16 cellular contexts compared by ENCODE assay signal in the genomic region with DNA sequence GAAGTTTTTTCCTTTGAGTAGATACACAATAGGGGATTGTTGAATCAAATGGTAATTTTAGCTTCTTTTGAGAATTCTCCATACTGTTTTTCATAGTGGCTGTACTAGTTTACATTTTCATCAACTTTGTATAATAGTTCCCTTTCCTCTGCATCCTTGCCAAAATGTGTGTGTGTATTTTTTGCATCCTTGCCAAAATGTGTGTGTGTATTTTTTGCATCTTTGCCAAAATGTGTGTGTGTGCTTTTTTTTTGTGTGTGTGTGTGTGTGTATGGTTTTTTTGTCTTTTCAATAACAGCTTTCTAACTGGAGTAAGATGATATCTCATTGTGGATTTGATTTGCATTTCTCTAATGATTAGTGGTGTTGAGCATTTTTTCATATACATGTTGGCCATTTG.
DNase-seq lines count a peak whose midpoint lies in the region; ATAC-seq, FAIRE-seq and TF ChIP-seq lines count a peak whose summit lies in the region.
"Had no signal": no experiment of that assay in that cellular context is flagged by ENCODE, and none has a peak within 500 bp of the region (broad histone marks: within the 10 kb centered on the region; RNA-seq: fewer than 3 reads in every experiment).

No MANE protein-coding gene starts in this region.

- H3K27ac ChIP-seq in endothelial cell of umbilical vein (ENCODE audit: insufficient read depth, low read depth, low read length) (no peak overlapping the region), hepatocyte (no peak overlapping the region)
- H3K27ac ChIP-seq: BLaER1 had no signal

- H3K9ac ChIP-seq in endothelial cell of umbilical vein (replicated peaks; ENCODE audit: extremely low read depth, insufficient read depth, low read length), result no peak overlapping the region
- H3K9ac ChIP-seq: BLaER1 had no signal

- H3K27me3 ChIP-seq in endothelial cell of umbilical vein (ENCODE audit: control insufficient read depth in 2 of 2, insufficient read depth in 2 of 2, low read length in 2 of 2) (no peaks in the 10 kb centered on the region), hepatocyte (no peaks in the 10 kb centered on the region)
- H3K27me3 ChIP-seq: BLaER1 had no signal

- H3K4me1 ChIP-seq in endothelial cell of umbilical vein (ENCODE audit: control insufficient read depth, extremely low read depth, insufficient read depth, low read length) (no peaks in the 10 kb centered on the region), hepatocyte (ENCODE audit: insufficient read depth) (no peaks in the 10 kb centered on the region)
- H3K4me1 ChIP-seq: BLaER1, Caco-2, HAP-1 had no signal

- H4K20me1 ChIP-seq in endothelial cell of umbilical vein (replicated peaks; ENCODE audit: control insufficient read depth, extremely low read depth, insufficient read depth, low read length) (no peaks in the 10 kb centered on the region), hepatocyte (ENCODE audit: insufficient read depth, poor library complexity, severe bottlenecking) (no peaks in the 10 kb centered on the region)
- H4K20me1 ChIP-seq: BLaER1 had no signal

- H3K4me2 ChIP-seq in endothelial cell of umbilical vein (ENCODE audit: insufficient read depth, low read length) (no peak overlapping the region), hepatocyte (no peak overlapping the region)
- H3K4me2 ChIP-seq: BLaER1 had no signal

- H3K9me3 ChIP-seq in endothelial cell of umbilical vein (replicated peaks; ENCODE audit: control insufficient read depth, insufficient read depth, low read length) (no peaks in the 10 kb centered on the region), hepatocyte (ENCODE audit: low read depth) (no peaks in the 10 kb centered on the region)
- H3K9me3 ChIP-seq: BLaER1, HAP-1 had no signal

- ATAC-seq in WTC11 (no peak), GM21576 (IDR thresholded peaks at IDR 0.05; ENCODE audit: unreplicated experiment) (no peak)

- H3K27ac Mint-ChIP-seq in WTC11 (peak overlapping the region; percentile 26; the same call in 1 of the 2 replicates), progenitor cell of endocrine pancreas (no peak overlapping the region)
- H3K27ac Mint-ChIP-seq: CD8-positive, alpha-beta memory T cell had no signal

- DNase-seq in D721Med (ENCODE audit: insufficient read length, low spot score) (no peak), WTC11 (ENCODE audit: low spot score) (no peak), endothelial cell of umbilical vein (ENCODE audit: low read depth, low spot score) (peak; percentile 56), lung microvascular endothelial cell (ENCODE audit: low read depth in 2 of 2) (peak; percentile 34 to 87), progenitor cell of endocrine pancreas (ENCODE audit: low spot score, unreplicated experiment) (no peak), hepatocyte (ENCODE audit: low spot score) (no peak)
- DNase-seq: 8988T; AML-193; Caco-2; CD8-positive, alpha-beta memory T cell; HFFc6 had no signal

- no TSS peak for BruUV-seq in endothelial cell of umbilical vein (replicated peaks; lab: Mats Ljungman, UMichigan)

- peaks cover 27% of the 10 kb centered on the region for H3K9me3 Mint-ChIP-seq in WTC11
- H3K9me3 Mint-ChIP-seq in progenitor cell of endocrine pancreas (ENCODE audit: low read depth), result peaks cover 10% of the 10 kb centered on the region

- POLR2A ChIA-PET in WTC11 (lab: Charles Lee), result no interaction called here
- POLR2A ChIA-PET in endothelial cell of umbilical vein (lab: Charles Lee), result no interaction called here

- H3K4me1 Mint-ChIP-seq in WTC11, result peaks cover 5% of the 10 kb centered on the region
- no peaks in the 10 kb centered on the region for H3K4me1 Mint-ChIP-seq in progenitor cell of endocrine pancreas (ENCODE audit: low read depth)
- H3K4me1 Mint-ChIP-seq: CD8-positive, alpha-beta memory T cell had no signal

- CTCF ChIA-PET in WTC11 (lab: Charles Lee) (interaction anchor here (1.2 kb wide), 1 partner anchor 267 kb away, joined by 4 read pairs; no protein-coding TSS in a partner anchor), endothelial cell of umbilical vein (lab: Charles Lee) (interaction anchor here (1.5 kb wide), 1 partner anchor 10 kb away, joined by 4 read pairs; no protein-coding TSS in a partner anchor)

- TF ChIP-seq POLR2A in endothelial cell of umbilical vein (IDR thresholded peaks at IDR 0.05; ENCODE audit: low read depth, low read length), result no peak

- H3K79me2 ChIP-seq in endothelial cell of umbilical vein (ENCODE audit: control insufficient read depth, insufficient read depth, low read length) (no peaks in the 10 kb centered on the region), hepatocyte (no peaks in the 10 kb centered on the region)

- no peaks in the 10 kb centered on the region for H3K9me1 ChIP-seq in endothelial cell of umbilical vein (replicated peaks; ENCODE audit: control insufficient read depth, extremely low read depth, insufficient read depth, low read length)

- intact Hi-C loops in endothelial cell of umbilical vein (cut with micrococcal nuclease), result no loop called here

- H3K36me3 Mint-ChIP-seq in WTC11 (peaks cover 5% of the 10 kb centered on the region), progenitor cell of endocrine pancreas (ENCODE audit: insufficient read depth) (no peaks in the 10 kb centered on the region)

- H2AFZ ChIP-seq in endothelial cell of umbilical vein (ENCODE audit: low read depth, low read length), result no peak overlapping the region
- H2AFZ ChIP-seq in hepatocyte, result no peak overlapping the region

- H3K4me3 ChIP-seq in endothelial cell of umbilical vein (replicated peaks in 1 of 3; ENCODE audit: insufficient read depth in 1 of 3, low read depth in 1 of 3, low read length in 3 of 3), result no peak overlapping the region
- no peak overlapping the region for H3K4me3 ChIP-seq in hepatocyte
- H3K4me3 ChIP-seq: BLaER1, HAP-1 had no signal

- H3K4me3 Mint-ChIP-seq in WTC11 (no peak overlapping the region), progenitor cell of endocrine pancreas (ENCODE audit: low read depth) (no peak overlapping the region)
- H3K4me3 Mint-ChIP-seq: CD8-positive, alpha-beta memory T cell; HFFc6 had no signal

- dilution Hi-C loops in endothelial cell of umbilical vein (cut with MboI; ENCODE audit: extremely low pct_ligation_motif_present, low sequenced_read_pairs), result no loop called here

- H3K36me3 ChIP-seq in endothelial cell of umbilical vein (ENCODE audit: control insufficient read depth in 2 of 2, extremely low read depth in 1 of 2, insufficient read depth in 2 of 2, low read length in 2 of 2) (no peaks in the 10 kb centered on the region), hepatocyte (replicated peaks; ENCODE audit: insufficient read depth, low read depth) (no peaks in the 10 kb centered on the region)
- H3K36me3 ChIP-seq: BLaER1, HAP-1 had no signal

- H3K27me3 Mint-ChIP-seq in WTC11 (ENCODE audit: low read depth) (no peaks in the 10 kb centered on the region), progenitor cell of endocrine pancreas (no peaks in the 10 kb centered on the region)

- FAIRE-seq in D721Med (lab: Jason Lieb, UNC) (peak; percentile 46), endothelial cell of umbilical vein (lab: Jason Lieb, UNC) (no peak)
- FAIRE-seq: GM18507, H1 had no signal

- H3K9me2 ChIP-seq in hepatocyte (replicated peaks; ENCODE audit: insufficient read depth), result no peaks in the 10 kb centered on the region

- TF ChIP-seq CTCF in D721Med (IDR thresholded peaks at IDR 0.05; ENCODE audit: insufficient read depth, missing control alignments) (no peak), WTC11 (IDR thresholded peaks at IDR 0.05) (no peak), endothelial cell of umbilical vein (IDR thresholded peaks at IDR 0.05; ENCODE audit: extremely low read depth in 1 of 2, insufficient read depth in 1 of 2, low read depth in 1 of 2, low read length in 2 of 2) (no peak), progenitor cell of endocrine pancreas (IDR thresholded peaks at IDR 0.05; ENCODE audit: unreplicated experiment) (no peak), hepatocyte (IDR thresholded peaks at IDR 0.05; ENCODE audit: poor library complexity) (no peak)

TF ChIP-seq in WTC11, 78 proteins besides CTCF, POLR2A, EP300 and RAD21 (continues in another document):
- TF ChIP-seq ATF1 (CRISPR knock-in tag; IDR thresholded peaks at IDR 0.05) (no peak), NR1H2 (CRISPR knock-in tag; IDR thresholded peaks at IDR 0.05) (no peak), ZNF121 (CRISPR knock-in tag; IDR thresholded peaks at IDR 0.05) (no peak)
- TF ChIP-seq, protein P1, sequence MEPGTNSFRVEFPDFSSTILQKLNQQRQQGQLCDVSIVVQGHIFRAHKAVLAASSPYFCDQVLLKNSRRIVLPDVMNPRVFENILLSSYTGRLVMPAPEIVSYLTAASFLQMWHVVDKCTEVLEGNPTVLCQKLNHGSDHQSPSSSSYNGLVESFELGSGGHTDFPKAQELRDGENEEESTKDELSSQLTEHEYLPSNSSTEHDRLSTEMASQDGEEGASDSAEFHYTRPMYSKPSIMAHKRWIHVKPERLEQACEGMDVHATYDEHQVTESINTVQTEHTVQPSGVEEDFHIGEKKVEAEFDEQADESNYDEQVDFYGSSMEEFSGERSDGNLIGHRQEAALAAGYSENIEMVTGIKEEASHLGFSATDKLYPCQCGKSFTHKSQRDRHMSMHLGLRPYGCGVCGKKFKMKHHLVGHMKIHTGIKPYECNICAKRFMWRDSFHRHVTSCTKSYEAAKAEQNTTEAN (CRISPR knock-in tag; IDR thresholded peaks at IDR 0.05), result no peak

TF ChIP-seq in endothelial cell of umbilical vein, 7 proteins besides CTCF, POLR2A, EP300 and RAD21:
- TF ChIP-seq, protein P2, sequence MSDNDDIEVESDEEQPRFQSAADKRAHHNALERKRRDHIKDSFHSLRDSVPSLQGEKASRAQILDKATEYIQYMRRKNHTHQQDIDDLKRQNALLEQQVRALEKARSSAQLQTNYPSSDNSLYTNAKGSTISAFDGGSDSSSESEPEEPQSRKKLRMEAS (IDR thresholded peaks at IDR 0.05; ENCODE audit: insufficient read depth, insufficient read length), result no peak
- TF ChIP-seq JUN (IDR thresholded peaks at IDR 0.05; ENCODE audit: borderline replicate concordance, insufficient read depth, insufficient read length, low read depth), result no peak
- TF ChIP-seq EZH2 (IDR thresholded peaks at IDR 0.05; ENCODE audit: borderline replicate concordance, low read depth, low read length, severe bottlenecking), result no peak
- TF ChIP-seq POLR2AphosphoS5 (IDR thresholded peaks at IDR 0.05; ENCODE audit: insufficient read depth, low read depth, low read length), result no peak
- TF ChIP-seq FOS (IDR thresholded peaks at IDR 0.05; ENCODE audit: borderline replicate concordance, insufficient read depth, low read length), result no peak

Comparison
In these comparisons a context has a peak if more than half of its experiments do, and no peak if none do; other contexts are left out.
1. DNase-seq: peak in endothelial cell of umbilical vein (single experiment) and lung microvascular endothelial cell (2 of 2); none in D721Med (single experiment), WTC11 (single experiment), progenitor cell of endocrine pancreas (single experiment) and hepatocyte (single experiment).